Comparison of ENCODE assay signal across 29 cellular contexts in genomic region chr15:66328721-66329220, GRCh38.
"Had no signal": no experiment of that assay in that cellular context is flagged by ENCODE, and none has a peak within 500 bp of the region (broad histone marks: within the 10 kb centered on the region; RNA-seq: fewer than 3 reads in every experiment).

No MANE protein-coding gene starts in this region.

- DNase-seq: dermis blood vessel endothelial cell; dorsolateral prefrontal cortex; effector CD4-positive, alpha-beta T cell; effector memory CD4-positive, alpha-beta T cell; endodermal cell; erythroblast; esophagus squamous epithelium; foreskin fibroblast; foreskin melanocyte; gastrocnemius medialis; glutamatergic neuron; head of caudate nucleus; heart right ventricle; hippocampal formation; left cardiac atrium; left lung; left ventricle myocardium superior; lower lobe of right lung; mesenchymal stem cell; mucosa of descending colon; naive B cell; naive thymus-derived CD8-positive, alpha-beta T cell had no signal

- H3K9me3 ChIP-seq: esophagus squamous epithelium, gastrocnemius medialis, heart right ventricle, left lung, lower lobe of right lung, mucosa of descending colon had no signal

- H3K27ac ChIP-seq: coronary artery, dorsolateral prefrontal cortex, epithelial cell of prostate, esophagus squamous epithelium, gastrocnemius medialis, heart right ventricle, left lung, lower lobe of right lung had no signal

- H3K4me3 ChIP-seq: coronary artery, dorsolateral prefrontal cortex, esophagus squamous epithelium, gastrocnemius medialis, heart right ventricle, left lung, lower lobe of right lung, mucosa of descending colon had no signal

- H3K4me1 Mint-ChIP-seq: endodermal cell, mesothelial cell of epicardium, naive B cell had no signal

- H3K4me3 Mint-ChIP-seq: endodermal cell; mesothelial cell of epicardium; naive B cell; naive thymus-derived CD8-positive, alpha-beta T cell had no signal

- H3K27ac Mint-ChIP-seq: endodermal cell; mesothelial cell of epicardium; naive thymus-derived CD8-positive, alpha-beta T cell had no signal

- ATAC-seq: esophagus mucosa; gastrocnemius medialis; heart right ventricle; left lung; left ventricle myocardium superior; lower lobe of right lung; mucosa of descending colon; naive thymus-derived CD8-positive, alpha-beta T cell had no signal

- H3K27me3 ChIP-seq: dorsolateral prefrontal cortex, esophagus squamous epithelium, gastrocnemius medialis, heart right ventricle, left lung had no signal

- H3K4me1 ChIP-seq: esophagus squamous epithelium, gastrocnemius medialis, heart right ventricle, left lung, lower lobe of right lung had no signal

- H3K27me3 Mint-ChIP-seq: naive B cell; naive thymus-derived CD8-positive, alpha-beta T cell had no signal

- FAIRE-seq: endometrium, islet of Langerhans, keratinocyte had no signal

- H3K9me3 Mint-ChIP-seq: endodermal cell; mesothelial cell of epicardium; naive B cell; naive thymus-derived CD8-positive, alpha-beta T cell had no signal
